ENCODE assay signal across 1 cellular context in the genomic region with DNA sequence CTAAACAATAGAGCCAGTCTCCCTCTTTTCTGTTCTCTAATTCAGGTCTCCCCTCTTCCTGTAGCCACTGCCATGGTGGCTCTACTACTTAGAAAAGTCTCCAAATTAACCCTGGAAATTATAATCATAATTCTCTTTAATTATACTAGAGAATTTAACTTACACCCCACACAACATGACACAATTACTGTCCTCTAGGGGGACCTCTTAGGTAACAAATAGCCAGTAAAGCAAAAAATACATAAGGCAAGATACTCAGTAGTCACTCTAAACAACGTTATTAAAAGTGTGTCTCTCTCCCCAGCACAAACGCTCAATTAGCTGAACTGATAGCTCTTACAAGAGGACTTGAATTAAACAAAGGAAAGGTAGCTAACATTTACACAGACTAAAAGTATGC.
TF ChIP-seq lines count a peak whose summit lies in the region.

No MANE protein-coding gene starts in this region.

TF ChIP-seq in HCT116, 20 proteins besides CTCF, POLR2A, EP300 and RAD21 (continued from another document):
- TF ChIP-seq, protein P1, sequence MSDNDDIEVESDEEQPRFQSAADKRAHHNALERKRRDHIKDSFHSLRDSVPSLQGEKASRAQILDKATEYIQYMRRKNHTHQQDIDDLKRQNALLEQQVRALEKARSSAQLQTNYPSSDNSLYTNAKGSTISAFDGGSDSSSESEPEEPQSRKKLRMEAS (IDR thresholded peaks at IDR 0.05), result no peak
- TF ChIP-seq JUND (IDR thresholded peaks at IDR 0.05), result no peak
